Comparison of ENCODE assay signal across 8 cellular contexts in the genomic region with DNA sequence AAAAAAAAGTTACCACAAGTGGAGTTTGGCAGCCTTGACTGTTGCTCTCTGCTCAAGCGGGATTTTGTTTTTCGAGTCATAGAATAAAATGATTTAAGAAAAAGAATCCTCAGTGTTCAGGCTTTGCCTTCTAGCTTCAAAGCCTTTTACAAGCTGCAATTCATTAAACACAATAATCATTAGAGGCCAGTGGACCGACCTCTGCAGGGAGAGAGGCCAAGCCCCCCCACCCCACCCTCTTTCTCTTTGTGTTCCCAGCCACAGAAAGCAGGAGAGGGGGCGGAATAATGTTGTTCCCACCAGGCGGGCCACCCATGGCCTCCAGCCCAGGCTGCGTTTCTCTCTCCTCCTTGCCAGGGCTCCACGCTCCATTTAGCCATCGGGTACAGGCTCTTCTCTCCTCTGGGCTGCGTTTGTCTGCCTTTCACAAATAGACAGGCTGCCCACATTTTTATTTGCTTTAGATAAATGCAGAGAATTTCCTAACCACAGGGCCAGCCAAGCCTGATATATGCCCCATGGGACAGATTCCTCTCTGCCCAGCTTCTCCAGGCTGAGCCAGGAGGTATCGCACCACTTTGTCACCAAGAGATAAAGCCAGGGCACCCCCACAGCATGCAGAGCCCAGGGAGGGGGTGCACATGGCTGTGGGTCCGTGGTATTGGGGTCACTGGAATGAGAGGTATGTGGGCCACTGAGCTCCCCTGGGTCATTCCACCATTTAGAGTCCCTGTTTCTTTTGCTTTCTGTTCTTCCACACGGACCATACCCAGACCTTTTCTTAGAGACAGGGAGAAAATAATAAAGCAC.
DNase-seq lines count a peak whose midpoint lies in the region; ATAC-seq and TF ChIP-seq lines count a peak whose summit lies in the region.
"Had no signal": no experiment of that assay in that cellular context is flagged by ENCODE, and none has a peak within 500 bp of the region (broad histone marks: within the 10 kb centered on the region; RNA-seq: fewer than 3 reads in every experiment).

No MANE protein-coding gene starts in this region.

- H3K27ac ChIP-seq in layer of hippocampus (ENCODE audit: low read depth, low read length): peak overlapping the region; percentile 58
- H3K27ac ChIP-seq in thoracic aorta: peak overlapping the region; percentile 73 to 81
- H3K27ac ChIP-seq in CD4-positive, alpha-beta T cell (ENCODE audit: low read depth, low read length): no peak overlapping the region

- H3K4me3 ChIP-seq in astrocyte of the cerebellum (ENCODE audit: low read depth, low read length) (no peak overlapping the region), thoracic aorta (peak overlapping the region; percentile 70)

- H3K9me3 ChIP-seq in thoracic aorta: no peaks in the 10 kb centered on the region
- no peaks in the 10 kb centered on the region for H3K9me3 ChIP-seq in CD4-positive, alpha-beta T cell (ENCODE audit: control insufficient read depth, low read length)

- H3K4me1 ChIP-seq in thoracic aorta (ENCODE audit: control insufficient read depth in 1 of 2, low read depth in 2 of 2): peaks cover 16 to 35% of the 10 kb centered on the region in 2 donors

- POLR2A ChIA-PET in CD4-positive, alpha-beta T cell (lab: Charles Lee): no interaction called here

- peak; percentile 30 for ATAC-seq in thoracic aorta (ENCODE audit: insufficient number of reproducible peaks, low FRiP score, low read depth)
- no peak for ATAC-seq in CD4-positive, alpha-beta T cell (ENCODE audit: poor library complexity)

- H3K36me3 Mint-ChIP-seq in immature natural killer cell: no peaks in the 10 kb centered on the region
- H3K36me3 Mint-ChIP-seq in CD4-positive, alpha-beta T cell (ENCODE audit: low read depth): no peaks in the 10 kb centered on the region

- CTCF ChIA-PET in CD4-positive, alpha-beta T cell (lab: Charles Lee): interaction anchor here (1.2 kb wide), 1 partner anchor 10 kb away, joined by 4 read pairs; no protein-coding TSS in a partner anchor

- no peak overlapping the region for H3K4me3 Mint-ChIP-seq in immature natural killer cell
- no peak overlapping the region for H3K4me3 Mint-ChIP-seq in CD4-positive, alpha-beta T cell

- H3K27me3 ChIP-seq in layer of hippocampus (ENCODE audit: control insufficient read depth, insufficient read depth, low read length) (no peaks in the 10 kb centered on the region), thoracic aorta (replicated peaks; ENCODE audit: insufficient read depth) (no peaks in the 10 kb centered on the region)
- peaks cover 3% of the 10 kb centered on the region for H3K27me3 ChIP-seq in CD4-positive, alpha-beta T cell (ENCODE audit: control insufficient read depth, insufficient read depth, low read length)

- no peaks in the 10 kb centered on the region for H3K9me3 Mint-ChIP-seq in immature natural killer cell
- no peaks in the 10 kb centered on the region for H3K9me3 Mint-ChIP-seq in CD4-positive, alpha-beta T cell

- in situ Hi-C loops in astrocyte of the cerebellum (cut with HindIII; ENCODE audit: low sequenced_read_pairs): loop anchor here (25.0 kb wide), 1 partner anchor 222 kb away; no protein-coding TSS in a partner anchor

- no peaks in the 10 kb centered on the region for H3K4me1 Mint-ChIP-seq in immature natural killer cell
- H3K4me1 Mint-ChIP-seq in CD4-positive, alpha-beta T cell (ENCODE audit: low read depth): no peaks in the 10 kb centered on the region

- intact Hi-C loops in CD4-positive, alpha-beta T cell (cut with DNase I, micrococcal nuclease): no loop called here

- no peak overlapping the region for H3K27ac Mint-ChIP-seq in immature natural killer cell
- H3K27ac Mint-ChIP-seq in CD4-positive, alpha-beta T cell: no peak overlapping the region

- peaks cover 8 to 11% (median 11%) of the 10 kb centered on the region in 3 donors for H3K27me3 Mint-ChIP-seq in immature natural killer cell (ENCODE audit: low read depth in 3 of 3)
- peaks cover 48% of the 10 kb centered on the region for H3K27me3 Mint-ChIP-seq in CD4-positive, alpha-beta T cell

- TF ChIP-seq CTCF in astrocyte of the cerebellum (IDR thresholded peaks at IDR 0.05; ENCODE audit: low read depth, low read length, missing control alignments): no peak
- TF ChIP-seq CTCF in thoracic aorta (IDR thresholded peaks at IDR 0.05): no peak
- no peak for TF ChIP-seq CTCF in CD4-positive, alpha-beta T cell (IDR thresholded peaks at IDR 0.05)

- no peaks in the 10 kb centered on the region for H3K36me3 ChIP-seq in thoracic aorta

- DNase-seq in M059J (ENCODE audit: low read depth) (peak; percentile 78), astrocyte of the cerebellum (ENCODE audit: low read depth) (peak; percentile 66), thoracic aorta (ENCODE audit: low spot score) (no peak), immature natural killer cell (no peak), cerebellar nuclear complex (lab: John Stamatoyannopoulos, UW) (no peak)
- no peak for DNase-seq in CD4-positive, alpha-beta T cell
- DNase-seq: Kasumi-1 had no signal

Comparison
In these comparisons a context has a peak if more than half of its experiments do, and no peak if none do; other contexts are left out.
1. DNase-seq: peak in M059J (single experiment) and astrocyte of the cerebellum (single experiment); none in thoracic aorta (single experiment), immature natural killer cell (0 of 3), cerebellar nuclear complex (0 of 2) and CD4-positive, alpha-beta T cell (0 of 10).